16 cellular contexts compared by ENCODE assay signal in the genomic region with DNA sequence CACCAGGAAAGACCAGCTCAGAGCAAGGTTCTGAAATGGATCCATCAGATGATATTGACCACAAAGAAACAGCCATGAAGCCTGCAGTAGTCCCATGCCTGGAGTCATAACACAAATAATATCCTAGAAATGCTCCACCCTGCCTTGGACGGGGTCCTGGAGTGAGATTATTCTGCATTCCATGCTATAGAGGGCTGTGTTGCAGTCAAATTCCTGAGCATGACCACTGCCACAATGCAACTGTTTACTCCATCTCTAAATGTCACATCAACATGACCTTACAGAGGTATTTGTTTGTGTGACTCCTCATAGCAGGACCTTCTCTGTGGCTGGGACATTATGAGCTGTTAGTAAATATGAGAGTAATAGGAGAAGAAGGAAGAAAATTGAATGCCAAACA.
DNase-seq lines count a peak whose midpoint lies in the region; ATAC-seq, FAIRE-seq and TF ChIP-seq lines count a peak whose summit lies in the region.
"Had no signal": no experiment of that assay in that cellular context is flagged by ENCODE, and none has a peak within 500 bp of the region (broad histone marks: within the 10 kb centered on the region; RNA-seq: fewer than 3 reads in every experiment).

No MANE protein-coding gene starts in this region.

- TF ChIP-seq CTCF in astrocyte of the spinal cord (IDR thresholded peaks at IDR 0.05; ENCODE audit: low read depth, low read length), result peak; percentile 19

- H3K4me3 ChIP-seq in astrocyte of the spinal cord (ENCODE audit: low read depth, low read length), result no peak overlapping the region
- H3K4me3 ChIP-seq: BLaER1, prostate gland had no signal

- in situ Hi-C loops in astrocyte of the spinal cord (cut with HindIII; ENCODE audit: low sequenced_read_pairs), result no loop called here

- no peak for ATAC-seq in HG03025 (IDR thresholded peaks at IDR 0.05; ENCODE audit: low FRiP score, unreplicated experiment)
- ATAC-seq: stimulated activated effector memory CD8-positive, alpha-beta T cell treated with anti-CD3 and anti-CD28 coated beads, Interleukin-12 subunit alpha, Interleukin-12 subunit beta, amount 100 ng/mL, for 72 hours had no signal

- peak; percentile 80 for FAIRE-seq in HTR-8/SVneo (lab: Jason Lieb, UNC)
- FAIRE-seq: colon, frontal cortex had no signal

- DNase-seq in AG08396 (ENCODE audit: low spot score), result peak; percentile 68
- DNase-seq in HTR-8/SVneo (ENCODE audit: insufficient read length, low spot score), result no peak
- DNase-seq in astrocyte of the spinal cord (ENCODE audit: low read depth, low spot score), result peak; percentile 51
- peak; percentile 63 for DNase-seq in kidney tubule cell (ENCODE audit: low spot score)
- DNase-seq in DMS79 treated with DMSO at 0.1 percent for 48 hours (lab: John Stamatoyannopoulos, UW), result no peak
- DNase-seq in stimulated activated CD4-positive, alpha-beta T cell treated with anti-CD3 and anti-CD28 coated beads, Interleukin-15, amount 100 ng/mL, for 24 hours, result no peak
- DNase-seq in activated naive CD4-positive, alpha-beta T cell (lab: John Stamatoyannopoulos, UW), result no peak
- DNase-seq: activated naive CD4-positive, alpha-beta T cell treated with anti-CD3 and anti-CD28 coated beads, Interleukin-2, amount 10 ng/mL, durations not matched to agents 7 days and 5 days; SK-N-SH; stimulated activated CD4-positive, alpha-beta T cell treated with anti-CD3 and anti-CD28 coated beads, Interleukin-2, amount 100 ng/mL, for 48 hours had no signal

Comparison
In these comparisons a context has a peak if more than half of its experiments do, and no peak if none do; other contexts are left out.
1. DNase-seq: peak in AG08396 (single experiment), astrocyte of the spinal cord (single experiment) and kidney tubule cell (single experiment); none in HTR-8/SVneo (single experiment), DMS79 treated with DMSO at 0.1 percent for 48 hours (single experiment), stimulated activated CD4-positive, alpha-beta T cell treated with anti-CD3 and anti-CD28 coated beads, Interleukin-15, amount 100 ng/mL, for 24 hours (single experiment) and activated naive CD4-positive, alpha-beta T cell (0 of 4).